In genomic region chr17:81477173-81477572, GRCh38 we compare ENCODE assay signal across 21 cellular contexts. TPM values are rescaled to one million over a fixed set of nuclear protein-coding genes. Genes with fewer than 3 reads are reported as not detected.
DNase-seq lines count a peak whose midpoint lies in the region; TF ChIP-seq lines count a peak whose summit lies in the region.
"Had no signal": no experiment of that assay in that cellular context is flagged by ENCODE, and none has a peak within 500 bp of the region (broad histone marks: within the 10 kb centered on the region; RNA-seq: fewer than 3 reads in every experiment).

No MANE protein-coding gene starts in this region.

- H3K27me3 ChIP-seq in colonic mucosa = no peaks in the 10 kb centered on the region
- H3K27me3 ChIP-seq in esophagus squamous epithelium = peaks cover 0 to 20% (median 0%) of the 10 kb centered on the region in 4 donors

- H3K4me3 Mint-ChIP-seq in nephron progenitor cell = peak overlapping the region; percentile 31
- H3K4me3 Mint-ChIP-seq: CD8-positive, alpha-beta T cell had no signal

- H3K27ac ChIP-seq in colonic mucosa = no peak overlapping the region
- H3K27ac ChIP-seq in esophagus squamous epithelium = no peak overlapping the region
- H3K27ac ChIP-seq: RWPE1 had no signal

- peaks cover 8% of the 10 kb centered on the region for H3K36me3 Mint-ChIP-seq in nephron progenitor cell (ENCODE audit: low read depth)
- H3K36me3 Mint-ChIP-seq: CD8-positive, alpha-beta T cell had no signal

- H3K27me3 Mint-ChIP-seq in nephron progenitor cell (ENCODE audit: low read depth, poor library complexity) = peaks cover 33% of the 10 kb centered on the region

- H3K9ac ChIP-seq in colonic mucosa (ENCODE audit: low read depth in 2 of 2, low read length in 2 of 2) = no peak overlapping the region

- intact Hi-C loops in colonic mucosa (cut with DNase I) (no loop called here), esophagus squamous epithelium (cut with DNase I) (no loop called here)

- peaks cover 66% of the 10 kb centered on the region for H3K4me1 Mint-ChIP-seq in nephron progenitor cell

- no peaks in the 10 kb centered on the region for H3K36me3 ChIP-seq in colonic mucosa
- H3K36me3 ChIP-seq in esophagus squamous epithelium = no peaks in the 10 kb centered on the region

- no peaks in the 10 kb centered on the region for H3K4me1 ChIP-seq in colonic mucosa
- peaks cover 13 to 24% (median 17%) of the 10 kb centered on the region in 3 donors for H3K4me1 ChIP-seq in esophagus squamous epithelium

- TF ChIP-seq POLR2A in esophagus squamous epithelium (IDR thresholded peaks at IDR 0.05) = no peak

- 77 to 88% methylated on average over 5 to 7 of the region's 7 CpGs for WGBS in esophagus squamous epithelium, 2 donors

- H3K27ac Mint-ChIP-seq in nephron progenitor cell = no peak overlapping the region
- H3K27ac Mint-ChIP-seq: CD8-positive, alpha-beta T cell had no signal

- peaks cover 6% of the 10 kb centered on the region for H3K9me3 Mint-ChIP-seq in nephron progenitor cell
- H3K9me3 Mint-ChIP-seq: CD8-positive, alpha-beta T cell had no signal

- H3K9me3 ChIP-seq in colonic mucosa (no peaks in the 10 kb centered on the region), esophagus squamous epithelium (no peaks in the 10 kb centered on the region)

- DNase-seq in NCI-H1417 treated with DMSO at 0.1 percent for 48 hours (lab: John Stamatoyannopoulos, UW) = peak; percentile 44
- DNase-seq in NCI-H69 (lab: John Stamatoyannopoulos, UW) = peak; percentile 83
- no peak for DNase-seq in nephron progenitor cell
- DNase-seq in T-helper 1 cell = no peak
- DNase-seq in colonic mucosa = no peak
- DNase-seq in globus pallidus (ENCODE audit: low spot score) = no peak
- no peak for DNase-seq in esophagus squamous epithelium (lab: John Stamatoyannopoulos, UW)
- DNase-seq: C1 segment of cervical spinal cord; CD8-positive, alpha-beta T cell; DMS 273 treated with DMSO at 0.1 percent for 48 hours; DMS79 treated with DMSO at 0.1 percent for 48 hours; GF-D8; IMR-90; KG1; NCI-H1048; NCI-H187; NCI-H2081 treated with DMSO at 0.1 percent for 48 hours; NCI-H446 treated with DMSO at 0.1 percent for 48 hours; NCI-H526; SHP77 treated with DMSO at 0.1 percent for 48 hours had no signal

- TF ChIP-seq CTCF in nephron progenitor cell (IDR thresholded peaks at IDR 0.05) (no peak), colonic mucosa (IDR thresholded peaks at IDR 0.05) (no peak), esophagus squamous epithelium (IDR thresholded peaks at IDR 0.05) (no peak)

- no peak overlapping the region for H3K4me3 ChIP-seq in colonic mucosa
- no peak overlapping the region for H3K4me3 ChIP-seq in esophagus squamous epithelium

RNA-seq across cellular contexts. Expression of gene ACTG1, which starts 35.4 kb away (rescaled TPM):
- total RNA-seq in colonic mucosa = 1,000 to 10,000 TPM; 4,489 to 4,790 TPM
- 1,000 to 10,000 TPM; 3,349 to 6,664 (median 4,433) TPM for total RNA-seq in esophagus squamous epithelium

RNA-seq across cellular contexts. Expression of gene FSCN2, which starts 51.0 kb away (rescaled TPM):
- total RNA-seq in colonic mucosa (1 to 10 TPM; 1.0 to 2.2 TPM), esophagus squamous epithelium (1 to 10 TPM in 3 of 4 donors, not detected in 1; 1.1 to 2.3 (median 1.8) TPM)

Comparison
In these comparisons a context has a peak if more than half of its experiments do, and no peak if none do; other contexts are left out.
1. DNase-seq: peak in NCI-H1417 treated with DMSO at 0.1 percent for 48 hours (single experiment) and NCI-H69 (single experiment); none in nephron progenitor cell (single experiment), T-helper 1 cell (0 of 5), colonic mucosa (single experiment), globus pallidus (single experiment) and esophagus squamous epithelium (single experiment).